2 cellular contexts compared by ENCODE assay signal in the genomic region with DNA sequence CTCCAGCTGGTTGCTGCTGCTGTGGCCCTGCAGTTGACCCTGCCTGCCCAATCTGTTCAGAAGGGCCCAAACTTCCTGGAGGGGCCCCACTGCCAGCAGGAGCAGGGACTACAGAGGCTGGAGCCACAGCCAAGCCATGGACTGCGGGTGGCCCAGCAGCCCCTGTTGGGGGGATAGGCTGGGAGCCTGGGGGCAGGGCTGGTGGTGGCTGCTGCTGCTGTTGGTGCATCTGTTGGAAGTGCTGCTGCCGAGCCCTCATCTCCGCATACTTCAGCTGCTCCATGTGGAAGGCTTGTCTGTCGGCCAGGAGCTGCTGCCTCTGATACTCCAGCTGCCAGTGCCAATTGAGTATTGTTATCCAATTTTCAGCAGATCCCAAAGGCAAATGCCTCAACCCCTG.
TF ChIP-seq lines count a peak whose summit lies in the region.

No MANE protein-coding gene starts in this region.

TF ChIP-seq in GM23338, 12 proteins besides CTCF, POLR2A, EP300 and RAD21:
- no peak for TF ChIP-seq ZNF114 (CRISPR knock-in tag; IDR thresholded peaks at IDR 0.05)
- TF ChIP-seq, protein P1, sequence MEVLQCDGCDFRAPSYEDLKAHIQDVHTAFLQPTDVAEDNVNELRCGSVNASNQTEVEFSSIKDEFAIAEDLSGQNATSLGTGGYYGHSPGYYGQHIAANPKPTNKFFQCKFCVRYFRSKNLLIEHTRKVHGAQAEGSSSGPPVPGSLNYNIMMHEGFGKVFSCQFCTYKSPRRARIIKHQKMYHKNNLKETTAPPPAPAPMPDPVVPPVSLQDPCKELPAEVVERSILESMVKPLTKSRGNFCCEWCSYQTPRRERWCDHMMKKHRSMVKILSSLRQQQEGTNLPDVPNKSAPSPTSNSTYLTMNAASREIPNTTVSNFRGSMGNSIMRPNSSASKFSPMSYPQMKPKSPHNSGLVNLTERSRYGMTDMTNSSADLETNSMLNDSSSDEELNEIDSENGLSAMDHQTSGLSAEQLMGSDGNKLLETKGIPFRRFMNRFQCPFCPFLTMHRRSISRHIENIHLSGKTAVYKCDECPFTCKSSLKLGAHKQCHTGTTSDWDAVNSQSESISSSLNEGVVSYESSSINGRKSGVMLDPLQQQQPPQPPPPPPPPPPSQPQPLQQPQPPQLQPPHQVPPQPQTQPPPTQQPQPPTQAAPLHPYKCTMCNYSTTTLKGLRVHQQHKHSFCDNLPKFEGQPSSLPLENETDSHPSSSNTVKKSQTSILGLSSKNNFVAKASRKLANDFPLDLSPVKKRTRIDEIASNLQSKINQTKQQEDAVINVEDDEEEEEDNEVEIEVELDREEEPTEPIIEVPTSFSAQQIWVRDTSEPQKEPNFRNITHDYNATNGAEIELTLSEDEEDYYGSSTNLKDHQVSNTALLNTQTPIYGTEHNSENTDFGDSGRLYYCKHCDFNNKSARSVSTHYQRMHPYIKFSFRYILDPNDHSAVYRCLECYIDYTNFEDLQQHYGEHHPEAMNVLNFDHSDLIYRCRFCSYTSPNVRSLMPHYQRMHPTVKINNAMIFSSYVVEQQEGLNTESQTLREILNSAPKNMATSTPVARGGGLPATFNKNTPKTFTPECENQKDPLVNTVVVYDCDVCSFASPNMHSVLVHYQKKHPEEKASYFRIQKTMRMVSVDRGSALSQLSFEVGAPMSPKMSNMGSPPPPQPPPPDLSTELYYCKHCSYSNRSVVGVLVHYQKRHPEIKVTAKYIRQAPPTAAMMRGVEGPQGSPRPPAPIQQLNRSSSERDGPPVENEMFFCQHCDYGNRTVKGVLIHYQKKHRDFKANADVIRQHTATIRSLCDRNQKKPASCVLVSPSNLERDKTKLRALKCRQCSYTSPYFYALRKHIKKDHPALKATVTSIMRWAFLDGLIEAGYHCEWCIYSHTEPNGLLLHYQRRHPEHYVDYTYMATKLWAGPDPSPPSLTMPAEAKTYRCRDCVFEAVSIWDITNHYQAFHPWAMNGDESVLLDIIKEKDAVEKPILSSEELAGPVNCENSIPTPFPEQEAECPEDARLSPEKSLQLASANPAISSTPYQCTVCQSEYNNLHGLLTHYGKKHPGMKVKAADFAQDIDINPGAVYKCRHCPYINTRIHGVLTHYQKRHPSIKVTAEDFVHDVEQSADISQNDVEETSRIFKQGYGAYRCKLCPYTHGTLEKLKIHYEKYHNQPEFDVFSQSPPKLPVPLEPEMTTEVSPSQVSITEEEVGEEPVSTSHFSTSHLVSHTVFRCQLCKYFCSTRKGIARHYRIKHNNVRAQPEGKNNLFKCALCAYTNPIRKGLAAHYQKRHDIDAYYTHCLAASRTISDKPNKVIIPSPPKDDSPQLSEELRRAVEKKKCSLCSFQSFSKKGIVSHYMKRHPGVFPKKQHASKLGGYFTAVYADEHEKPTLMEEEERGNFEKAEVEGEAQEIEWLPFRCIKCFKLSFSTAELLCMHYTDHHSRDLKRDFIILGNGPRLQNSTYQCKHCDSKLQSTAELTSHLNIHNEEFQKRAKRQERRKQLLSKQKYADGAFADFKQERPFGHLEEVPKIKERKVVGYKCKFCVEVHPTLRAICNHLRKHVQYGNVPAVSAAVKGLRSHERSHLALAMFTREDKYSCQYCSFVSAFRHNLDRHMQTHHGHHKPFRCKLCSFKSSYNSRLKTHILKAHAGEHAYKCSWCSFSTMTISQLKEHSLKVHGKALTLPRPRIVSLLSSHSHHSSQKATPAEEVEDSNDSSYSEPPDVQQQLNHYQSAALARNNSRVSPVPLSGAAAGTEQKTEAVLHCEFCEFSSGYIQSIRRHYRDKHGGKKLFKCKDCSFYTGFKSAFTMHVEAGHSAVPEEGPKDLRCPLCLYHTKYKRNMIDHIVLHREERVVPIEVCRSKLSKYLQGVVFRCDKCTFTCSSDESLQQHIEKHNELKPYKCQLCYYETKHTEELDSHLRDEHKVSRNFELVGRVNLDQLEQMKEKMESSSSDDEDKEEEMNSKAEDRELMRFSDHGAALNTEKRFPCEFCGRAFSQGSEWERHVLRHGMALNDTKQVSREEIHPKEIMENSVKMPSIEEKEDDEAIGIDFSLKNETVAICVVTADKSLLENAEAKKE (CRISPR knock-in tag; IDR thresholded peaks at IDR 0.05): no peak
- no peak for TF ChIP-seq EZH2 (IDR thresholded peaks at IDR 0.05; ENCODE audit: low read depth, unreplicated experiment)
- no peak for TF ChIP-seq ZNF331 (CRISPR knock-in tag; IDR thresholded peaks at IDR 0.05; ENCODE audit: low read depth)
- TF ChIP-seq CREB1 (CRISPR knock-in tag; IDR thresholded peaks at IDR 0.05; ENCODE audit: low read depth): no peak
- TF ChIP-seq STAT1 (IDR thresholded peaks at IDR 0.05; ENCODE audit: unreplicated experiment): no peak
- no peak for TF ChIP-seq NANOG (IDR thresholded peaks at IDR 0.05; ENCODE audit: borderline replicate concordance)

TF ChIP-seq in GM12878, 131 proteins besides CTCF, POLR2A, EP300 and RAD21:
- peak; percentile 45; the same call in 1 of the 2 replicates for TF ChIP-seq POLR2AphosphoS5 (IDR thresholded peaks at IDR 0.05; ENCODE audit: low read length)
- no peak for TF ChIP-seq CBX5 (IDR thresholded peaks at IDR 0.05; ENCODE audit: low read depth)
- TF ChIP-seq, protein P2, sequence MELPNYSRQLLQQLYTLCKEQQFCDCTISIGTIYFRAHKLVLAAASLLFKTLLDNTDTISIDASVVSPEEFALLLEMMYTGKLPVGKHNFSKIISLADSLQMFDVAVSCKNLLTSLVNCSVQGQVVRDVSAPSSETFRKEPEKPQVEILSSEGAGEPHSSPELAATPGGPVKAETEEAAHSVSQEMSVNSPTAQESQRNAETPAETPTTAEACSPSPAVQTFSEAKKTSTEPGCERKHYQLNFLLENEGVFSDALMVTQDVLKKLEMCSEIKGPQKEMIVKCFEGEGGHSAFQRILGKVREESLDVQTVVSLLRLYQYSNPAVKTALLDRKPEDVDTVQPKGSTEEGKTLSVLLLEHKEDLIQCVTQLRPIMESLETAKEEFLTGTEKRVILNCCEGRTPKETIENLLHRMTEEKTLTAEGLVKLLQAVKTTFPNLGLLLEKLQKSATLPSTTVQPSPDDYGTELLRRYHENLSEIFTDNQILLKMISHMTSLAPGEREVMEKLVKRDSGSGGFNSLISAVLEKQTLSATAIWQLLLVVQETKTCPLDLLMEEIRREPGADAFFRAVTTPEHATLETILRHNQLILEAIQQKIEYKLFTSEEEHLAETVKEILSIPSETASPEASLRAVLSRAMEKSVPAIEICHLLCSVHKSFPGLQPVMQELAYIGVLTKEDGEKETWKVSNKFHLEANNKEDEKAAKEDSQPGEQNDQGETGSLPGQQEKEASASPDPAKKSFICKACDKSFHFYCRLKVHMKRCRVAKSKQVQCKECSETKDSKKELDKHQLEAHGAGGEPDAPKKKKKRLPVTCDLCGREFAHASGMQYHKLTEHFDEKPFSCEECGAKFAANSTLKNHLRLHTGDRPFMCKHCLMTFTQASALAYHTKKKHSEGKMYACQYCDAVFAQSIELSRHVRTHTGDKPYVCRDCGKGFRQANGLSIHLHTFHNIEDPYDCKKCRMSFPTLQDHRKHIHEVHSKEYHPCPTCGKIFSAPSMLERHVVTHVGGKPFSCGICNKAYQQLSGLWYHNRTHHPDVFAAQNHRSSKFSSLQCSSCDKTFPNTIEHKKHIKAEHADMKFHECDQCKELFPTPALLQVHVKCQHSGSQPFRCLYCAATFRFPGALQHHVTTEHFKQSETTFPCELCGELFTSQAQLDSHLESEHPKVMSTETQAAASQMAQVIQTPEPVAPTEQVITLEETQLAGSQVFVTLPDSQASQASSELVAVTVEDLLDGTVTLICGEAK (IDR thresholded peaks at IDR 0.05; ENCODE audit: borderline replicate concordance): no peak
- TF ChIP-seq RAD51 (IDR thresholded peaks at IDR 0.05): no peak
- TF ChIP-seq, protein P3, sequence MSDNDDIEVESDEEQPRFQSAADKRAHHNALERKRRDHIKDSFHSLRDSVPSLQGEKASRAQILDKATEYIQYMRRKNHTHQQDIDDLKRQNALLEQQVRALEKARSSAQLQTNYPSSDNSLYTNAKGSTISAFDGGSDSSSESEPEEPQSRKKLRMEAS (IDR thresholded peaks at IDR 0.05; ENCODE audit: low read depth, low read length): no peak
- no peak for TF ChIP-seq HCFC1 (IDR thresholded peaks at IDR 0.05; ENCODE audit: low read length)
- TF ChIP-seq, protein P4, sequence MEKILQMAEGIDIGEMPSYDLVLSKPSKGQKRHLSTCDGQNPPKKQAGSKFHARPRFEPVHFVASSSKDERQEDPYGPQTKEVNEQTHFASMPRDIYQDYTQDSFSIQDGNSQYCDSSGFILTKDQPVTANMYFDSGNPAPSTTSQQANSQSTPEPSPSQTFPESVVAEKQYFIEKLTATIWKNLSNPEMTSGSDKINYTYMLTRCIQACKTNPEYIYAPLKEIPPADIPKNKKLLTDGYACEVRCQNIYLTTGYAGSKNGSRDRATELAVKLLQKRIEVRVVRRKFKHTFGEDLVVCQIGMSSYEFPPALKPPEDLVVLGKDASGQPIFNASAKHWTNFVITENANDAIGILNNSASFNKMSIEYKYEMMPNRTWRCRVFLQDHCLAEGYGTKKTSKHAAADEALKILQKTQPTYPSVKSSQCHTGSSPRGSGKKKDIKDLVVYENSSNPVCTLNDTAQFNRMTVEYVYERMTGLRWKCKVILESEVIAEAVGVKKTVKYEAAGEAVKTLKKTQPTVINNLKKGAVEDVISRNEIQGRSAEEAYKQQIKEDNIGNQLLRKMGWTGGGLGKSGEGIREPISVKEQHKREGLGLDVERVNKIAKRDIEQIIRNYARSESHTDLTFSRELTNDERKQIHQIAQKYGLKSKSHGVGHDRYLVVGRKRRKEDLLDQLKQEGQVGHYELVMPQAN (conservative IDR thresholded peaks at IDR 0.05): no peak
- TF ChIP-seq PAX5 (IDR thresholded peaks at IDR 0.05; ENCODE audit: borderline replicate concordance, low read depth, low read length): no peak
